ENCODE assay signal across 1 cellular context in the genomic region with DNA sequence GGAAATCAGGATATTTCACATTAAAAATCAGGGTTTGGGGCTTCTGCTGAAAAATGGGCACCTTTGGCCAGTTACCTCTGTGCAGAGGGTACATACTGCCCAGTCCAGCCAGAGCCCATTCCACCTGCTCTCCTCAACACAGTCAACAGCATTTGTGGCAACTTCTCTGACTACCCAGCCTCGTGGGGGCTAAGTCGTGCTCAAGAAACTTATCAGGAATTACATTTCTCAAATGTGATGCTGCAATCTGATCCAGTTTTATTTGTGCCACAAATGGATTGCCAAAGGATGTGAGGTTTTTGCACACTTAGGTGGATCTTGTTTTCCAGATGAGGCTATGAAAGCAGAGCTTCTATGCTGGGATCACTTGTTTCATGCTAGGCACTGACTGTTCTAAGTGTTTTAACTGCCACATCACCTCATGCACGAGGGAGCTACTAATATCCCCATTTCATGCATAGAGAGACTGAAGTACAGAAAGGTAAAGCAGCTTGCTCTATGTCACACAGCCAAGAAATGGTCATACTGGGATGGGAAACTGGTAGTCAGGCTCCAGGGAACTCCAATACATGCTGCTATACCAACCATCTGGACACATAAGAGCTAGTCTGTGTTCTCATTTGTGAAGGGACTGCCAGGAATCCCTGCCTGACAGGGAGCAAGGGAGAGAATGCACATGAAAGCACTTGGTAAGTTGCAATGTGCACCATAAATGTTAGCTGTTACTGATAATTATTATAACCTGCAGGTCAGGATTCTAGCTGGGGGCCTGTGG.
TF ChIP-seq lines count a peak whose summit lies in the region.

No MANE protein-coding gene starts in this region.

TF ChIP-seq in IMR-90, 13 proteins besides CTCF, POLR2A, EP300 and RAD21:
- TF ChIP-seq MAFK (IDR thresholded peaks at IDR 0.05; ENCODE audit: low read depth, low read length) = no peak
- TF ChIP-seq BHLHE40 (IDR thresholded peaks at IDR 0.05; ENCODE audit: low read depth, low read length) = no peak
- no peak for TF ChIP-seq RFX5 (IDR thresholded peaks at IDR 0.05; ENCODE audit: low read depth, low read length)
- no peak for TF ChIP-seq RCOR1 (IDR thresholded peaks at IDR 0.05; ENCODE audit: insufficient replicate concordance, low read length)
- TF ChIP-seq, protein P1, sequence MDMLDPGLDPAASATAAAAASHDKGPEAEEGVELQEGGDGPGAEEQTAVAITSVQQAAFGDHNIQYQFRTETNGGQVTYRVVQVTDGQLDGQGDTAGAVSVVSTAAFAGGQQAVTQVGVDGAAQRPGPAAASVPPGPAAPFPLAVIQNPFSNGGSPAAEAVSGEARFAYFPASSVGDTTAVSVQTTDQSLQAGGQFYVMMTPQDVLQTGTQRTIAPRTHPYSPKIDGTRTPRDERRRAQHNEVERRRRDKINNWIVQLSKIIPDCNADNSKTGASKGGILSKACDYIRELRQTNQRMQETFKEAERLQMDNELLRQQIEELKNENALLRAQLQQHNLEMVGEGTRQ (IDR thresholded peaks at IDR 0.05; ENCODE audit: low read depth, low read length) = no peak
- no peak for TF ChIP-seq FOS (IDR thresholded peaks at IDR 0.05; ENCODE audit: low read depth, low read length)
- no peak for TF ChIP-seq MAZ (IDR thresholded peaks at IDR 0.05; ENCODE audit: borderline replicate concordance, low read depth, low read length)
- no peak for TF ChIP-seq MXI1 (IDR thresholded peaks at IDR 0.05; ENCODE audit: borderline replicate concordance, low read depth, low read length)
- no peak for TF ChIP-seq NFE2L2 (IDR thresholded peaks at IDR 0.05; ENCODE audit: low read depth, low read length)
- TF ChIP-seq, protein P2, sequence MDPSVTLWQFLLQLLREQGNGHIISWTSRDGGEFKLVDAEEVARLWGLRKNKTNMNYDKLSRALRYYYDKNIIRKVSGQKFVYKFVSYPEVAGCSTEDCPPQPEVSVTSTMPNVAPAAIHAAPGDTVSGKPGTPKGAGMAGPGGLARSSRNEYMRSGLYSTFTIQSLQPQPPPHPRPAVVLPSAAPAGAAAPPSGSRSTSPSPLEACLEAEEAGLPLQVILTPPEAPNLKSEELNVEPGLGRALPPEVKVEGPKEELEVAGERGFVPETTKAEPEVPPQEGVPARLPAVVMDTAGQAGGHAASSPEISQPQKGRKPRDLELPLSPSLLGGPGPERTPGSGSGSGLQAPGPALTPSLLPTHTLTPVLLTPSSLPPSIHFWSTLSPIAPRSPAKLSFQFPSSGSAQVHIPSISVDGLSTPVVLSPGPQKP (IDR thresholded peaks at IDR 0.05; ENCODE audit: borderline replicate concordance, low read depth, low read length) = no peak
TF ChIP-seq in IMR-90: peak in this region for 0.
